10 cellular contexts compared by ENCODE assay signal in the genomic region with DNA sequence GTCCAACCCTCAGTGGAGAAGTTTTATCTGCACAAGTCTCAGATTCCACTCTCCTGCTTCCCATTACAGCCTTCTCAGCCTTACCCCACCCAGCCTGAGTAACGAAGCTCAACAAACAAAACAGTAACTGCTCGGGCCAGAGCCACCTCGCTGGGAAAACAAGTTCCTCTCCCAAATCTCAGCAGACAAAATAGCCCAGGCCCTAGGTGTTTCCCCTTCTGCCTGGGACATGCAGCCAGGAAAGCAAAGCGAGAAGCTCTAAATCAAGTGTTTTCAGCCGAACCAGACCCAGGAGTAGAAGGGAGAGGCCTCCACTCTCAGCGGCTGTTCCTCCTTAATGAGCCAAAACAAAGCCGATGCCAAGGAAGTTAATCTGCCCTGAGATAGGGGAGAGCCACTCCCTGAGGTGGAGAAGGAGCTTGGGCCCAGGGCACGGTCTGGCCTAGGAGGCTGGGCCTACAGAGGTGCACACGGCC. TPM values are rescaled to one million over a fixed set of nuclear protein-coding genes. Genes with fewer than 3 reads are reported as not detected.
DNase-seq lines count a peak whose midpoint lies in the region; ATAC-seq and TF ChIP-seq lines count a peak whose summit lies in the region.
"Had no signal": no experiment of that assay in that cellular context is flagged by ENCODE, and none has a peak within 500 bp of the region (broad histone marks: within the 10 kb centered on the region; RNA-seq: fewer than 3 reads in every experiment).

No MANE protein-coding gene starts in this region.

- H3K27me3 ChIP-seq in adipocyte (replicated peaks; ENCODE audit: control insufficient read depth, insufficient read depth, low read length) (no peaks in the 10 kb centered on the region), heart left ventricle (peaks cover 0 to 68% (median 13%) of the 10 kb centered on the region in 9 donors), rectal smooth muscle tissue (ENCODE audit: control insufficient read depth, insufficient read depth, low read length) (no peaks in the 10 kb centered on the region)

- H3K9me3 ChIP-seq in adipocyte (ENCODE audit: control insufficient read depth, low read length) (no peaks in the 10 kb centered on the region), heart left ventricle (no peaks in the 10 kb centered on the region)

- no peak for TF ChIP-seq POLR2A in heart left ventricle (IDR thresholded peaks at IDR 0.05)

- peak in 3 of 4 donors; percentile 21 to 58 (median 56) for ATAC-seq in heart left ventricle
- no peak for ATAC-seq in GM21717 (IDR thresholded peaks at IDR 0.05; ENCODE audit: unreplicated experiment)
- no peak for ATAC-seq in GM19397 (IDR thresholded peaks at IDR 0.05; ENCODE audit: unreplicated experiment)

- intact Hi-C loops in heart left ventricle (cut with DNase I) = no loop called here

- H3K9ac ChIP-seq in adipocyte (ENCODE audit: low read length) (peak overlapping the region; percentile 52), rectal smooth muscle tissue (ENCODE audit: low read length) (no peak overlapping the region)

- DNase-seq in Daoy (ENCODE audit: low read depth) (peak; percentile 73), adipocyte (ENCODE audit: low read depth) (peak; percentile 79), heart left ventricle (no peak), NCI-H1417 treated with DMSO at 0.1 percent for 48 hours (lab: John Stamatoyannopoulos, UW) (no peak), HPDE6-E6E7 (ENCODE audit: extremely low spot score) (no peak)
- DNase-seq: kidney glomerular epithelial cell, NCI-H146 had no signal

- H3K27ac ChIP-seq in heart left ventricle (peak overlapping the region in 8 of 12 donors; percentile 30 to 70 (median 47)), rectal smooth muscle tissue (ENCODE audit: low read depth, low read length) (peak overlapping the region; percentile 40)

- TF ChIP-seq CTCF in heart left ventricle (IDR thresholded peaks at IDR 0.05) = no peak

- H3K36me3 ChIP-seq in adipocyte (ENCODE audit: control insufficient read depth, insufficient read depth, low read length, severe bottlenecking) (no peaks in the 10 kb centered on the region), heart left ventricle (no peaks in the 10 kb centered on the region), rectal smooth muscle tissue (ENCODE audit: control insufficient read depth, insufficient read depth, low read length) (no peaks in the 10 kb centered on the region)

- H3K4me1 ChIP-seq in adipocyte (ENCODE audit: control insufficient read depth, insufficient read depth, low read length) (peaks cover 38% of the 10 kb centered on the region), heart left ventricle (peaks cover 0 to 43% (median 8%) of the 10 kb centered on the region in 12 donors), rectal smooth muscle tissue (ENCODE audit: control insufficient read depth, insufficient read depth, low read length) (no peaks in the 10 kb centered on the region)

- 54 to 69% (median 58%) methylated on average over 9 of the region's 9 CpGs for WGBS in heart left ventricle, 4 donors

- H3K4me3 ChIP-seq in adipocyte (ENCODE audit: low read length) = no peak overlapping the region
- no peak overlapping the region for H3K4me3 ChIP-seq in heart left ventricle
- H3K4me3 ChIP-seq in rectal smooth muscle tissue (ENCODE audit: low read length) = no peak overlapping the region

RNA-seq across cellular contexts. Expression of gene LIF, which starts 44.0 kb away (rescaled TPM):
- total RNA-seq in Daoy (2014; rRNA removed; shearing (Covaris generic)) = 33.3 and 35.2 TPM in 2 replicates
- total RNA-seq in heart left ventricle = 10 to 100 TPM in 1 of 9 donors, 1 to 10 TPM in 1, under 1 TPM in 6, not detected in 1; 0.12 to 11.6 (median 0.70) TPM
- under 1 TPM; 0.46 to 0.78 TPM for polyA plus RNA-seq in heart left ventricle

Comparison
In these comparisons a context has a peak if more than half of its experiments do, and no peak if none do; other contexts are left out.
1. DNase-seq: peak in Daoy (single experiment) and adipocyte (single experiment); none in heart left ventricle (0 of 5), NCI-H1417 treated with DMSO at 0.1 percent for 48 hours (single experiment) and HPDE6-E6E7 (single experiment).
2. ATAC-seq: peak in heart left ventricle (3 of 4); none in GM21717 (single experiment) and GM19397 (single experiment).